10 cellular contexts compared by ENCODE assay signal in the genomic region with DNA sequence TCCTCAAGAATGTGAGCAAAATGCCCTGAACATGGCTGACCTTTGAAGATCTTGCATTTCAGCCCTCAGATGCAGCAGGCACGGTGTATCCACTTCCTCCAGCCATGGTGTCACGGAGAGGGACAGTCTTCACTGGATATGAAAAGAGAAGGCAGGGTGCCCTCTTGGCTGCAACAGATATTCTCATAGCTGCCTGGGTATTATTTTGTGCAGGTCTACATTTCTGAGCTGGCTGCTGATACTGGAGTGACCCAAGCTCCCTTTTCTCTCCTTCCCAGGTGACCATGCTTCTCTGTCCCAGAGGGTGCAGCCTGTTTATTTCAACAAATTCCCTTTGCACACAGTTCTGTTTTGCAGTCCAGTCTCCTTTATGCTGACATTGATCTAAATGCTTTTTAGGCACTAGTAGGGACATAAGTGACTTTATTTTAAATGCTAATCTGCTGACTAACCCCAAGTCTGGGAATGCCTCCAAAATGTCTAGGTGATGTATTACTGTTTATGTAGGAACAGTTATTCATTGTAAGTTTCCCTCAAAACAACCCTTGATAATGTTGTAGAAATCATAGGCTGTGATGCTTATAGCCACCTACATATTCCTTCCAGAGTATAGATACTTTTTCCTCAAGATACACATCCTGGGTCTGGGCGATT. TPM values are rescaled to one million over a fixed set of nuclear protein-coding genes. Genes with fewer than 3 reads are reported as not detected.
A peak's percentile ranks its signal among the peaks of the same experiment; 100 is the strongest.
DNase-seq lines count a peak whose midpoint lies in the region; ATAC-seq and TF ChIP-seq lines count a peak whose summit lies in the region.
"Had no signal": no experiment of that assay in that cellular context is flagged by ENCODE, and none has a peak within 500 bp of the region (broad histone marks: within the 10 kb centered on the region; RNA-seq: fewer than 3 reads in every experiment).

No MANE protein-coding gene starts in this region.

- TF ChIP-seq CTCF in HFF-Myc (IDR thresholded peaks at IDR 0.05; ENCODE audit: low read depth, low read length, missing control alignments) (no peak), astrocyte of the spinal cord (IDR thresholded peaks at IDR 0.05; ENCODE audit: low read depth, low read length) (no peak), thoracic aorta (IDR thresholded peaks at IDR 0.05) (no peak)

- no peaks in the 10 kb centered on the region for H3K27me3 ChIP-seq in thoracic aorta (replicated peaks; ENCODE audit: insufficient read depth)

- ATAC-seq in thoracic aorta (ENCODE audit: insufficient number of reproducible peaks, low FRiP score, low read depth) (peak; percentile 76), GM19023 (IDR thresholded peaks at IDR 0.05; ENCODE audit: unreplicated experiment) (no peak)
- no peak for ATAC-seq in activated T-helper 17 cell treated with anti-CD3 and anti-CD28 coated beads, Interleukin-2, amount 50 U/mL, for 72 hours (replicated peaks)
- ATAC-seq: stimulated activated effector memory CD8-positive, alpha-beta T cell treated with anti-CD3 and anti-CD28 coated beads, Interleukin-12 subunit alpha, Interleukin-12 subunit beta, amount 100 ng/mL, for 72 hours had no signal

- in situ Hi-C loops in astrocyte of the spinal cord (cut with HindIII; ENCODE audit: low sequenced_read_pairs), result no loop called here

- no peak overlapping the region for H3K27ac Mint-ChIP-seq in activated T-helper 17 cell treated with anti-CD3 and anti-CD28 coated beads, Interleukin-2, amount 50 U/mL, for 72 hours
- H3K27ac Mint-ChIP-seq: stimulated activated effector memory CD8-positive, alpha-beta T cell treated with anti-CD3 and anti-CD28 coated beads, Interleukin-12 subunit alpha, Interleukin-12 subunit beta, amount 100 ng/mL, for 72 hours had no signal

- no peaks in the 10 kb centered on the region for H3K36me3 Mint-ChIP-seq in activated T-helper 17 cell treated with anti-CD3 and anti-CD28 coated beads, Interleukin-2, amount 50 U/mL, for 72 hours (ENCODE audit: low read depth)
- H3K36me3 Mint-ChIP-seq: stimulated activated effector memory CD8-positive, alpha-beta T cell treated with anti-CD3 and anti-CD28 coated beads, Interleukin-12 subunit alpha, Interleukin-12 subunit beta, amount 100 ng/mL, for 72 hours had no signal

- no peaks in the 10 kb centered on the region for H3K4me1 Mint-ChIP-seq in activated T-helper 17 cell treated with anti-CD3 and anti-CD28 coated beads, Interleukin-2, amount 50 U/mL, for 72 hours
- H3K4me1 Mint-ChIP-seq: stimulated activated effector memory CD8-positive, alpha-beta T cell treated with anti-CD3 and anti-CD28 coated beads, Interleukin-12 subunit alpha, Interleukin-12 subunit beta, amount 100 ng/mL, for 72 hours had no signal

- no peaks in the 10 kb centered on the region for H3K9me3 Mint-ChIP-seq in activated T-helper 17 cell treated with anti-CD3 and anti-CD28 coated beads, Interleukin-2, amount 50 U/mL, for 72 hours
- H3K9me3 Mint-ChIP-seq: stimulated activated effector memory CD8-positive, alpha-beta T cell treated with anti-CD3 and anti-CD28 coated beads, Interleukin-12 subunit alpha, Interleukin-12 subunit beta, amount 100 ng/mL, for 72 hours had no signal

- peak overlapping the region; percentile 35 to 54 for H3K27ac ChIP-seq in thoracic aorta

- no peak overlapping the region for H3K4me3 ChIP-seq in HFF-Myc (replicated peaks; ENCODE audit: low read depth, low read length)
- no peak overlapping the region for H3K4me3 ChIP-seq in astrocyte of the spinal cord (ENCODE audit: low read depth, low read length)
- H3K4me3 ChIP-seq in thoracic aorta, result peak overlapping the region; percentile 45

- H3K36me3 ChIP-seq in thoracic aorta, result no peaks in the 10 kb centered on the region

- DNase-seq in HFF-Myc (ENCODE audit: extremely low read depth, low read depth) (peak; percentile 91), astrocyte of the spinal cord (ENCODE audit: low read depth, low spot score) (peak; percentile 93), kidney glomerular epithelial cell (lab: John Stamatoyannopoulos, UW) (peak; percentile 68), thoracic aorta (ENCODE audit: low spot score) (peak; percentile 31), NCI-H82 treated with DMSO at 0.1 percent for 48 hours (lab: John Stamatoyannopoulos, UW; ENCODE audit: unreplicated experiment) (no peak), globus pallidus (ENCODE audit: low spot score) (no peak)
- DNase-seq: RPMI8226 had no signal

- H3K4me3 Mint-ChIP-seq in activated T-helper 17 cell treated with anti-CD3 and anti-CD28 coated beads, Interleukin-2, amount 50 U/mL, for 72 hours, result no peak overlapping the region
- H3K4me3 Mint-ChIP-seq: stimulated activated effector memory CD8-positive, alpha-beta T cell treated with anti-CD3 and anti-CD28 coated beads, Interleukin-12 subunit alpha, Interleukin-12 subunit beta, amount 100 ng/mL, for 72 hours had no signal

- peaks cover 25 to 38% of the 10 kb centered on the region in 2 donors for H3K4me1 ChIP-seq in thoracic aorta (ENCODE audit: control insufficient read depth in 1 of 2, low read depth in 2 of 2)

- H3K27me3 Mint-ChIP-seq in activated T-helper 17 cell treated with anti-CD3 and anti-CD28 coated beads, Interleukin-2, amount 50 U/mL, for 72 hours, result peaks cover 7% of the 10 kb centered on the region

- H3K9me3 ChIP-seq in thoracic aorta, result no peaks in the 10 kb centered on the region

RNA-seq across cellular contexts. Expression of gene PYGL, which starts 17.4 kb away (rescaled TPM):
- total RNA-seq in thoracic aorta, result 10 to 100 TPM; 39.9 to 51.2 TPM
- total RNA-seq in activated T-helper 17 cell treated with anti-CD3 and anti-CD28 coated beads, Interleukin-2, amount 50 U/mL, for 72 hours, result 1 to 10 TPM in 1 of 2 donors, under 1 TPM in 1; 0.26 to 3.9 TPM

Comparison
In these comparisons a context has a peak if more than half of its experiments do, and no peak if none do; other contexts are left out.
1. DNase-seq: peak in HFF-Myc (single experiment), astrocyte of the spinal cord (single experiment), kidney glomerular epithelial cell (single experiment) and thoracic aorta (single experiment); none in NCI-H82 treated with DMSO at 0.1 percent for 48 hours (single experiment) and globus pallidus (single experiment).
2. RNA of gene PYGL, which starts 17.4 kb away (total RNA-seq): 39.9 to 51.2 TPM in thoracic aorta; 0.26 to 3.9 TPM in activated T-helper 17 cell treated with anti-CD3 and anti-CD28 coated beads, Interleukin-2, amount 50 U/mL, for 72 hours; every median in the first group is over 4 times any median in the second.